In genomic region chr5:81750308-81751008, GRCh38 we compare ENCODE assay signal across 8 cellular contexts. TPM values are rescaled to one million over a fixed set of nuclear protein-coding genes. Genes with fewer than 3 reads are reported as not detected.
DNase-seq lines count a peak whose midpoint lies in the region; ATAC-seq and TF ChIP-seq lines count a peak whose summit lies in the region.

No MANE protein-coding gene starts in this region.

- H3K27me3 Mint-ChIP-seq in endodermal cell (ENCODE audit: insufficient read depth), result peaks cover 20% of the 10 kb centered on the region
- peaks cover 0 to 8% of the 10 kb centered on the region in 2 donors for H3K27me3 Mint-ChIP-seq in natural killer cell (ENCODE audit: low read depth in 2 of 2)

- H3K36me3 Mint-ChIP-seq in endodermal cell (ENCODE audit: low read depth) (no peaks in the 10 kb centered on the region), natural killer cell (no peaks in the 10 kb centered on the region)

- H3K9me3 Mint-ChIP-seq in endodermal cell (no peaks in the 10 kb centered on the region), natural killer cell (no peaks in the 10 kb centered on the region)

- intact Hi-C loops in natural killer cell (cut with micrococcal nuclease), result loop anchor here (1.0 to 2.0 kb wide), 2 partner anchors 101 to 222 kb away; partner anchors contain the start of gene ATG10

- TF ChIP-seq CTCF in endodermal cell (conservative IDR thresholded peaks at IDR 0.05), result no peak
- TF ChIP-seq CTCF in natural killer cell (IDR thresholded peaks at IDR 0.05), result no peak

- peaks cover 17% of the 10 kb centered on the region for H3K27me3 ChIP-seq in endodermal cell (ENCODE audit: control insufficient read depth, insufficient read depth, low read length, poor library complexity, severe bottlenecking)

- peaks cover 24% of the 10 kb centered on the region for H3K4me1 Mint-ChIP-seq in endodermal cell
- peaks cover 0 to 11% of the 10 kb centered on the region in 2 donors for H3K4me1 Mint-ChIP-seq in natural killer cell

- H3K9me3 ChIP-seq in endodermal cell (ENCODE audit: control insufficient read depth, low read length), result no peaks in the 10 kb centered on the region

- H3K27ac Mint-ChIP-seq in endodermal cell (peak overlapping the region; percentile 76), natural killer cell (peak overlapping the region; percentile 69 to 93)

- 0% methylated on average over 8 to 85 of the region's 90 CpGs for WGBS in endodermal cell (ENCODE audit: insufficient coverage in 1 of 2, insufficient read length in 1 of 2), 2 experiments

- H3K27ac ChIP-seq in endodermal cell (ENCODE audit: low read depth, low read length), result peak overlapping the region; percentile 49

- no peak overlapping the region for H3K9ac ChIP-seq in endodermal cell (ENCODE audit: extremely low read depth, low read length, poor library complexity, severe bottlenecking)

- H3K4me3 Mint-ChIP-seq in endodermal cell (peak overlapping the region; percentile 85), natural killer cell (peak overlapping the region; percentile 95)

- peaks cover 3% of the 10 kb centered on the region for H3K4me1 ChIP-seq in endodermal cell (ENCODE audit: control insufficient read depth, insufficient read depth, low read length)

- peak; percentile 17 for ATAC-seq in HG02938 (IDR thresholded peaks at IDR 0.05; ENCODE audit: unreplicated experiment)
- peak; percentile 3 to 6 for ATAC-seq in activated CD4-positive, CD25-positive, alpha-beta regulatory T cell treated with anti-CD3 and anti-CD28 coated beads, Interleukin-2, amount 50 U/mL, for 24 hours
- ATAC-seq in natural killer cell, result peak; percentile 27 to 55 (median 32)

- peak; percentile 67 for TF ChIP-seq POLR2A in GM15510 (IDR thresholded peaks at IDR 0.05; ENCODE audit: borderline replicate concordance, extremely low read depth, insufficient read length)

- DNase-seq in endodermal cell (no peak), natural killer cell (peak; percentile 49), cortex of kidney (lab: John Stamatoyannopoulos, UW) (no peak), LoVo (ENCODE audit: low spot score) (no peak), dedifferentiated amniotic fluid mesenchymal stem cell (ENCODE audit: extremely low spot score) (no peak)

- H3K36me3 ChIP-seq in endodermal cell (ENCODE audit: control insufficient read depth, insufficient read depth, low read length), result no peaks in the 10 kb centered on the region

- H3K4me3 ChIP-seq in endodermal cell (ENCODE audit: low read length), result peak overlapping the region; percentile 76

RNA-seq across cellular contexts. Expression of gene SSBP2, which starts 0.4 kb away (rescaled TPM):
- total RNA-seq in endodermal cell (10 to 100 TPM; 27.5 to 30.2 TPM), natural killer cell (10 to 100 TPM; 13.1 to 17.3 (median 14.8) TPM)
- 116 TPM for polyA plus RNA-seq in endodermal cell (2013, experiment 1 of 2)
- 98.4 TPM for polyA plus RNA-seq in endodermal cell (2013, experiment 2 of 2)
